In the genomic region with DNA sequence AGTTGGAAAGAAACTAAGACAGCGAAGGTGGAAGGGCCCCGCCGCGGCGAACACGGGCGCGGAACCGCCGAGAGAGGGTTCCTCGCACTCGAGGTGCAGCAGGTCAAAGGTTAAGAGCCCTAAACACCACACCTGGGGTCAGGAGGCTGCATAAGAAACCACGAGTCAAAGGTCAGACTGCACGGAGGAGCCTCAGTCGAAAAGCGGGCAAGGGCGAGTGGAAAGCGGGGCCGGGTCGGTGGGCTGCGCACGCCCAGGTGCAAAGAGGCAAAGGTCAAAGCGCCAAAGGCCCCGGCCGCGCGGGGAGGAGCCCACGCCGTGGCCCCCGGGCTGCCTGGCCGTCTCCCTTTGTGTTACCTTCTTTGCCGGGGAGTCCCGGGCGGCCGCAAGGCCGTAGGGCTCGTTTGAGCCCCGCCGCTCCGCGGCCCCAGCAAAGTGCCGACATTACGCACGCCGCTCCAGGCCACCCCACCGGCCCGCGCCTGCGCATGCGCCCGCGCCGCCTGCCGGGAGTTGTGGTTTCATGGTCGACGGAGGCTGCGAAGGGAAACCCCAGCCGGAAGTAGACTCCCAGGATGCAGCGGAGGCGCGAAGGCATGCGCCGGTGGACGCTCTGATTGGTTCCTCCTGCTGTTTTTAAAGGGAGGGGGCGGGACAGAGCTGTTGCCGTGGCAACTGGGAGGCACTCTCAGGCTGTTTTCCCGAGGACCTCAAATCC, we compare ENCODE assay signal across 1 cellular context.
TF ChIP-seq lines count a peak whose summit lies in the region.

A gene (minus strand): TSS at position 470 of the 718 bp plus-strand sequence. CDS start 25 bp downstream, at position 445.

TF ChIP-seq in HepG2, 621 proteins besides CTCF, POLR2A, EP300 and RAD21 (continued from another document and continues in another):
- TF ChIP-seq, protein P1, sequence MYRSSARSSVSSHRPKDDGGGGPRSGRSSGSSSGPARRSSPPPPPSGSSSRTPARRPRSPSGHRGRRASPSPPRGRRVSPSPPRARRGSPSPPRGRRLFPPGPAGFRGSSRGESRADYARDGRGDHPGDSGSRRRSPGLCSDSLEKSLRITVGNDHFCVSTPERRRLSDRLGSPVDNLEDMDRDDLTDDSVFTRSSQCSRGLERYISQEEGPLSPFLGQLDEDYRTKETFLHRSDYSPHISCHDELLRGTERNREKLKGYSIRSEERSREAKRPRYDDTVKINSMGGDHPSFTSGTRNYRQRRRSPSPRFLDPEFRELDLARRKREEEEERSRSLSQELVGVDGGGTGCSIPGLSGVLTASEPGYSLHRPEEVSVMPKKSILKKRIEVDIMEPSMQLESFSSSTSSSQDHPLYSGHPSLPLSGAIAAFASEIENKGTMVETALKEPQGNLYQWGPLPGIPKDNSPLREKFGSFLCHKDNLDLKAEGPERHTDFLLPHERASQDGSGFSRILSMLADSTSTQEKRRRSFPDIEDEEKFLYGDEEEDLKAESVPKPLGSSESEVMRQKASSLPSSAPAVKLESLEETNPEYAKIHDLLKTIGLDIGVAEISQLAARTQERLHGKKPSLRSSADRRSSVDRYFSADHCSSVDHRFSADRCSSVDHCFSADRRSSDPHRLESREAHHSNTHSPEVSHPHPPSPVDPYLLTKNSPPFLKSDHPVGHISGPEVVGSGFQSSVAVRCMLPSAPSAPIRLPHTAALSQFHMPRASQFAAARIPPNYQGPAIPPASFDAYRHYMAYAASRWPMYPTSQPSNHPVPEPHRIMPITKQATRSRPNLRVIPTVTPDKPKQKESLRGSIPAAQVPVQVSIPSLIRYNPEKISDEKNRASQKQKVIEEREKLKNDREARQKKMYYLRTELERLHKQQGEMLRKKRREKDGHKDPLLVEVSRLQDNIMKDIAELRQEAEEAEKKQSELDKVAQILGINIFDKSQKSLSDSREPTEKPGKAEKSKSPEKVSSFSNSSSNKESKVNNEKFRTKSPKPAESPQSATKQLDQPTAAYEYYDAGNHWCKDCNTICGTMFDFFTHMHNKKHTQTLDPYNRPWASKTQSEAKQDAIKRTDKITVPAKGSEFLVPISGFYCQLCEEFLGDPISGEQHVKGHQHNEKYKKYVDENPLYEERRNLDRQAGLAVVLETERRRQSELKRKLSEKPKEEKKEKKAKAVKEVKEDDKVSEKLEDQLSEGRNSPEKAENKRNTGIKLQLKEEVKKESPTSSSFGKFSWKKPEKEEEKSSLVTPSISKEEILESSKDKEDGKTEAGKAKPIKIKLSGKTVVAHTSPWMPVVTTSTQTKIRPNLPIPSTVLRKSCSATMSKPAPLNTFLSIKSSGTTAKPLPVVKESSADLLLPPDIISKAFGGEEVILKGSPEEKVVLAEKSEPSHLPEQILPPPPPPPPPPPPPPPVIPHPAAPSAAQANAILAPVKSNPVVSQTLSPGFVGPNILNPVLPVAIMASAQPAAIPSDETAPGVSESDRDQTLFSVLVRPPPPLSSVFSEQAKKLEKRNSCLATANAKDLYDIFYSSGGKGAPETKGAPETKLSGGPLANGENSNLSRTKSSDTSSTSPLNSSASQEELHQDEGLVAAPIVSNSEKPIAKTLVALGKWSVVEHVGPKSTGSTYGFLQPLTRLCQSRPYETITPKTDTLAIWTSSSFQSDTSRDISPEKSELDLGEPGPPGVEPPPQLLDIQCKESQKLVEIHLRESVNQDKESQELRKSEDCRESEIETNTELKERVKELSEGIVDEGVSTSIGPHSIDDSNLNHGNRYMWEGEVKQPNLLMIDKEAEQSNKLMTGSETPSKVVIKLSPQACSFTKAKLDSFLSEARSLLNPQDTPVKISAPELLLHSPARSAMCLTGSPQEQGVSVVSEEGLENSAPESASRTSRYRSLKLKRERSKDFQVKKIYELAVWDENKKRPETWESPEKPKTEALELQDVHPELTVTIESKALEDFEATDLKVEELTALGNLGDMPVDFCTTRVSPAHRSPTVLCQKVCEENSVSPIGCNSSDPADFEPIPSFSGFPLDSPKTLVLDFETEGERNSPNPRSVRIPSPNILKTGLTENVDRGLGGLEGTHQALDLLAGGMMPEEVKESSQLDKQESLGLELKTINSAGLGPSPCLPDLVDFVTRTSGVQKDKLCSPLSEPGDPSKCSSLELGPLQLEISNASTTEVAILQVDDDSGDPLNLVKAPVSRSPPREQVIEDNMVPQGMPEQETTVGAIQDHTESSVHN (CRISPR knock-in tag; IDR thresholded peaks at IDR 0.05), result no peak
- 0 out of 2 replicates have a peak, but pooled peaks have one; percentile 49 for TF ChIP-seq BRD4 (CRISPR knock-in tag; IDR thresholded peaks at IDR 0.05)
- 0 out of 2 replicates have a peak, but pooled peaks have one; percentile 29 for TF ChIP-seq ZNF451 (CRISPR knock-in tag; IDR thresholded peaks at IDR 0.05)
- TF ChIP-seq RNF2 (conservative IDR thresholded peaks at IDR 0.05; ENCODE audit: low read depth), result no peak
- TF ChIP-seq ZNF253 (CRISPR knock-in tag; IDR thresholded peaks at IDR 0.05; ENCODE audit: borderline replicate concordance), result no peak
- TF ChIP-seq, protein P2, sequence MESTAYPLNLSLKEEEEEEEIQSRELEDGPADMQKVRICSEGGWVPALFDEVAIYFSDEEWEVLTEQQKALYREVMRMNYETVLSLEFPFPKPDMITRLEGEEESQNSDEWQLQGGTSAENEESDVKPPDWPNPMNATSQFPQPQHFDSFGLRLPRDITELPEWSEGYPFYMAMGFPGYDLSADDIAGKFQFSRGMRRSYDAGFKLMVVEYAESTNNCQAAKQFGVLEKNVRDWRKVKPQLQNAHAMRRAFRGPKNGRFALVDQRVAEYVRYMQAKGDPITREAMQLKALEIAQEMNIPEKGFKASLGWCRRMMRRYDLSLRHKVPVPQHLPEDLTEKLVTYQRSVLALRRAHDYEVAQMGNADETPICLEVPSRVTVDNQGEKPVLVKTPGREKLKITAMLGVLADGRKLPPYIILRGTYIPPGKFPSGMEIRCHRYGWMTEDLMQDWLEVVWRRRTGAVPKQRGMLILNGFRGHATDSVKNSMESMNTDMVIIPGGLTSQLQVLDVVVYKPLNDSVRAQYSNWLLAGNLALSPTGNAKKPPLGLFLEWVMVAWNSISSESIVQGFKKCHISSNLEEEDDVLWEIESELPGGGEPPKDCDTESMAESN (CRISPR knock-in tag; conservative IDR thresholded peaks at IDR 0.05), result no peak
- TF ChIP-seq ZNF160 (CRISPR knock-in tag; IDR thresholded peaks at IDR 0.05), result no peak
- TF ChIP-seq, protein P3, sequence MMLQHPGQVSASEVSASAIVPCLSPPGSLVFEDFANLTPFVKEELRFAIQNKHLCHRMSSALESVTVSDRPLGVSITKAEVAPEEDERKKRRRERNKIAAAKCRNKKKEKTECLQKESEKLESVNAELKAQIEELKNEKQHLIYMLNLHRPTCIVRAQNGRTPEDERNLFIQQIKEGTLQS (CRISPR knock-in tag; IDR thresholded peaks at IDR 0.05), result no peak
- no peak for TF ChIP-seq ZNF180 (CRISPR knock-in tag; IDR thresholded peaks at IDR 0.05; ENCODE audit: borderline replicate concordance, low read depth)
- TF ChIP-seq, protein P4, sequence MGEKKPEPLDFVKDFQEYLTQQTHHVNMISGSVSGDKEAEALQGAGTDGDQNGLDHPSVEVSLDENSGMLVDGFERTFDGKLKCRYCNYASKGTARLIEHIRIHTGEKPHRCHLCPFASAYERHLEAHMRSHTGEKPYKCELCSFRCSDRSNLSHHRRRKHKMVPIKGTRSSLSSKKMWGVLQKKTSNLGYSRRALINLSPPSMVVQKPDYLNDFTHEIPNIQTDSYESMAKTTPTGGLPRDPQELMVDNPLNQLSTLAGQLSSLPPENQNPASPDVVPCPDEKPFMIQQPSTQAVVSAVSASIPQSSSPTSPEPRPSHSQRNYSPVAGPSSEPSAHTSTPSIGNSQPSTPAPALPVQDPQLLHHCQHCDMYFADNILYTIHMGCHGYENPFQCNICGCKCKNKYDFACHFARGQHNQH (CRISPR knock-in tag; IDR thresholded peaks at IDR 0.05), result no peak; the same call in 1 of the 2 replicates
- TF ChIP-seq TBP (CRISPR knock-in tag; IDR thresholded peaks at IDR 0.05), result no peak
- TF ChIP-seq BHLHE40 (IDR thresholded peaks at IDR 0.05; ENCODE audit: low read length), result peak; percentile 31; the same call in 1 of the 2 replicates
- no peak for TF ChIP-seq HOXA9 (CRISPR knock-in tag; IDR thresholded peaks at IDR 0.05; ENCODE audit: borderline replicate concordance)
- peak; percentile 67; the same call in 1 of the 2 replicates for TF ChIP-seq RFXAP (CRISPR knock-in tag; IDR thresholded peaks at IDR 0.05; ENCODE audit: borderline replicate concordance)
- TF ChIP-seq RBAK (CRISPR knock-in tag; IDR thresholded peaks at IDR 0.05), result no peak
- TF ChIP-seq ATF7 (IDR thresholded peaks at IDR 0.05), result no peak
- TF ChIP-seq ATF7 (CRISPR knock-in tag; IDR thresholded peaks at IDR 0.05), result no peak
- TF ChIP-seq SMARCE1 (IDR thresholded peaks at IDR 0.05; ENCODE audit: borderline replicate concordance), result no peak
- TF ChIP-seq ZNF30 (CRISPR knock-in tag; IDR thresholded peaks at IDR 0.05), result no peak
- TF ChIP-seq, protein P5, sequence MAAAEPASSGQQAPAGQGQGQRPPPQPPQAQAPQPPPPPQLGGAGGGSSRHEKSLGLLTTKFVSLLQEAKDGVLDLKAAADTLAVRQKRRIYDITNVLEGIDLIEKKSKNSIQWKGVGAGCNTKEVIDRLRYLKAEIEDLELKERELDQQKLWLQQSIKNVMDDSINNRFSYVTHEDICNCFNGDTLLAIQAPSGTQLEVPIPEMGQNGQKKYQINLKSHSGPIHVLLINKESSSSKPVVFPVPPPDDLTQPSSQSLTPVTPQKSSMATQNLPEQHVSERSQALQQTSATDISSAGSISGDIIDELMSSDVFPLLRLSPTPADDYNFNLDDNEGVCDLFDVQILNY (CRISPR knock-in tag; conservative IDR thresholded peaks at IDR 0.05), result 0 out of 2 replicates have a peak, but pooled peaks have one; percentile 18
- TF ChIP-seq CAMTA2 (CRISPR knock-in tag; IDR thresholded peaks at IDR 0.05; ENCODE audit: borderline replicate concordance), result no peak
- TF ChIP-seq NFE2L2 (IDR thresholded peaks at IDR 0.05; ENCODE audit: low read length), result no peak
- 0 out of 2 replicates have a peak, but pooled peaks have one; percentile 53 for TF ChIP-seq ZFP36L1 (CRISPR knock-in tag; IDR thresholded peaks at IDR 0.05)
- TF ChIP-seq MED8 (CRISPR knock-in tag; IDR thresholded peaks at IDR 0.05; ENCODE audit: insufficient replicate concordance), result no peak
- no peak for TF ChIP-seq SOX13 (IDR thresholded peaks at IDR 0.05)
- no peak for TF ChIP-seq SOX13 (CRISPR knock-in tag; conservative IDR thresholded peaks at IDR 0.05 in 1 of 2, IDR thresholded peaks at IDR 0.05 in 1 of 2)
- TF ChIP-seq ZBTB42 (CRISPR knock-in tag; IDR thresholded peaks at IDR 0.05), result no peak
- no peak for TF ChIP-seq ZNF703 (CRISPR knock-in tag; IDR thresholded peaks at IDR 0.05; ENCODE audit: borderline replicate concordance)
- TF ChIP-seq ZNF510 (CRISPR knock-in tag; IDR thresholded peaks at IDR 0.05; ENCODE audit: low read depth), result no peak
- no peak for TF ChIP-seq ZFP41 (CRISPR knock-in tag; IDR thresholded peaks at IDR 0.05; ENCODE audit: borderline replicate concordance)
- TF ChIP-seq, protein P6, sequence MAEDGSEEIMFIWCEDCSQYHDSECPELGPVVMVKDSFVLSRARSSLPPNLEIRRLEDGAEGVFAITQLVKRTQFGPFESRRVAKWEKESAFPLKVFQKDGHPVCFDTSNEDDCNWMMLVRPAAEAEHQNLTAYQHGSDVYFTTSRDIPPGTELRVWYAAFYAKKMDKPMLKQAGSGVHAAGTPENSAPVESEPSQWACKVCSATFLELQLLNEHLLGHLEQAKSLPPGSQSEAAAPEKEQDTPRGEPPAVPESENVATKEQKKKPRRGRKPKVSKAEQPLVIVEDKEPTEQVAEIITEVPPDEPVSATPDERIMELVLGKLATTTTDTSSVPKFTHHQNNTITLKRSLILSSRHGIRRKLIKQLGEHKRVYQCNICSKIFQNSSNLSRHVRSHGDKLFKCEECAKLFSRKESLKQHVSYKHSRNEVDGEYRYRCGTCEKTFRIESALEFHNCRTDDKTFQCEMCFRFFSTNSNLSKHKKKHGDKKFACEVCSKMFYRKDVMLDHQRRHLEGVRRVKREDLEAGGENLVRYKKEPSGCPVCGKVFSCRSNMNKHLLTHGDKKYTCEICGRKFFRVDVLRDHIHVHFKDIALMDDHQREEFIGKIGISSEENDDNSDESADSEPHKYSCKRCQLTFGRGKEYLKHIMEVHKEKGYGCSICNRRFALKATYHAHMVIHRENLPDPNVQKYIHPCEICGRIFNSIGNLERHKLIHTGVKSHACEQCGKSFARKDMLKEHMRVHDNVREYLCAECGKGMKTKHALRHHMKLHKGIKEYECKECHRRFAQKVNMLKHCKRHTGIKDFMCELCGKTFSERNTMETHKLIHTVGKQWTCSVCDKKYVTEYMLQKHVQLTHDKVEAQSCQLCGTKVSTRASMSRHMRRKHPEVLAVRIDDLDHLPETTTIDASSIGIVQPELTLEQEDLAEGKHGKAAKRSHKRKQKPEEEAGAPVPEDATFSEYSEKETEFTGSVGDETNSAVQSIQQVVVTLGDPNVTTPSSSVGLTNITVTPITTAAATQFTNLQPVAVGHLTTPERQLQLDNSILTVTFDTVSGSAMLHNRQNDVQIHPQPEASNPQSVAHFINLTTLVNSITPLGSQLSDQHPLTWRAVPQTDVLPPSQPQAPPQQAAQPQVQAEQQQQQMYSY (CRISPR knock-in tag; IDR thresholded peaks at IDR 0.05), result 0 out of 2 replicates have a peak, but pooled peaks have one; percentile 13
- 0 out of 2 replicates have a peak, but pooled peaks have one; percentile 23 for TF ChIP-seq KLF11 (CRISPR knock-in tag; IDR thresholded peaks at IDR 0.05)
- no peak for TF ChIP-seq ZNF570 (CRISPR knock-in tag; IDR thresholded peaks at IDR 0.05; ENCODE audit: borderline replicate concordance)
- no peak for TF ChIP-seq ATRX (CRISPR knock-in tag; IDR thresholded peaks at IDR 0.05; ENCODE audit: borderline replicate concordance)
- no peak for TF ChIP-seq ZNF776 (CRISPR knock-in tag; IDR thresholded peaks at IDR 0.05)
- TF ChIP-seq ZBTB3 (CRISPR knock-in tag; IDR thresholded peaks at IDR 0.05; ENCODE audit: borderline replicate concordance, low read depth), result no peak
- TF ChIP-seq MATR3 (CRISPR knock-in tag; IDR thresholded peaks at IDR 0.05), result no peak
- TF ChIP-seq, protein P7, sequence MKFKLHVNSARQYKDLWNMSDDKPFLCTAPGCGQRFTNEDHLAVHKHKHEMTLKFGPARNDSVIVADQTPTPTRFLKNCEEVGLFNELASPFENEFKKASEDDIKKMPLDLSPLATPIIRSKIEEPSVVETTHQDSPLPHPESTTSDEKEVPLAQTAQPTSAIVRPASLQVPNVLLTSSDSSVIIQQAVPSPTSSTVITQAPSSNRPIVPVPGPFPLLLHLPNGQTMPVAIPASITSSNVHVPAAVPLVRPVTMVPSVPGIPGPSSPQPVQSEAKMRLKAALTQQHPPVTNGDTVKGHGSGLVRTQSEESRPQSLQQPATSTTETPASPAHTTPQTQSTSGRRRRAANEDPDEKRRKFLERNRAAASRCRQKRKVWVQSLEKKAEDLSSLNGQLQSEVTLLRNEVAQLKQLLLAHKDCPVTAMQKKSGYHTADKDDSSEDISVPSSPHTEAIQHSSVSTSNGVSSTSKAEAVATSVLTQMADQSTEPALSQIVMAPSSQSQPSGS (CRISPR knock-in tag; IDR thresholded peaks at IDR 0.05), result peak; percentile 63
- peak; percentile 80; the same call in 1 of the 2 replicates for TF ChIP-seq ZNF138 (CRISPR knock-in tag; IDR thresholded peaks at IDR 0.05; ENCODE audit: low read depth)
- TF ChIP-seq PLRG1 (conservative IDR thresholded peaks at IDR 0.05), result no peak
